Comparison of ENCODE assay signal across 8 cellular contexts in the genomic region with DNA sequence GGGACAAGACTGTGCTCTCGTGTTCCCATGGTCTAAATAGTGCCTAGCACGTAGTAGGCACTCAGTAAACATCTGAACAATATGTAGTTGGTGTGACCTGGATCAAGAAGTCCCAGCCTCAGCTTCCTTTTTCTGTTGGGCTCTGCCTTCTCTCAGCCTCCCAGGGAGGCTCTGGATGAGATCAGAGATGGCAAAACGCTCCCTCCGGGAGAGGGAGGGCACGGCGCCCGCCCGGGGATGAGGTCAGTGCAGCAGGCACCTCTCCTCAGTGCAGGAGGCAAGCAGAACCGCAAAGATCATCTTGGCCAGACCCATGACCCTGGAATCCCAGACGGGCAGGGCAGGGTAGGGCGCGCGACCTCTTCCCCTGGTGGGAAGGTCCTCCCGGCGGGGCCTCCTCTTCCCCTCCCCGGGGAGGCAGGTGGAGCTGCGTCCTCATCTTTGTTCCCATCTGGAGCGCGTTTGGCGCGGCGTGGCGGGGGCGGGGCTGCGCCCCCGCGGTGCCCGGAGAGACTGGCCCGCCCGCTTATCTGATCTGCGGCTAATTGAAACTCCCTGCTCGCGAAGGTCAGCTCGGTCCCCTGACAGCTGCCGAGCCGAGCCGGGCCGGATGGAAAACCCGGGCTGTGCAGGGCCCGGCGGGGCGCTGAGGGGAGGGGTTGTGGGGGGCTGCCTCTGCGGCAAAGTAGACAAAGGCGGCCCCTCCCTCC.
DNase-seq lines count a peak whose midpoint lies in the region; ATAC-seq and TF ChIP-seq lines count a peak whose summit lies in the region.

No MANE protein-coding gene starts in this region.

- H3K4me1 ChIP-seq in Panc1 (ENCODE audit: control insufficient read depth, insufficient read depth, low read length) (peaks cover 26% of the 10 kb centered on the region), mucosa of rectum (ENCODE audit: control insufficient read depth in 2 of 2, insufficient read depth in 2 of 2, low read length in 2 of 2) (peaks cover 18 to 21% of the 10 kb centered on the region in 2 donors), aorta (ENCODE audit: control insufficient read depth in 1 of 2, insufficient read depth in 2 of 2, low read length in 2 of 2) (no peaks in the 10 kb centered on the region)

- no TSS peak for BruUV-seq in Panc1 (replicated peaks; lab: Mats Ljungman, UMichigan)

- H3K4me3 ChIP-seq in Panc1 (ENCODE audit: low read depth in 2 of 2, low read length in 2 of 2) (peak overlapping the region; percentile 5 to 42; a peak in 2 of 4 replicates), mucosa of rectum (ENCODE audit: low read length in 2 of 2) (peak overlapping the region; percentile 3 to 4), aorta (ENCODE audit: low read length in 2 of 2) (no peak overlapping the region)

- DNase-seq in activated naive CD8-positive, alpha-beta T cell treated with anti-CD3 and anti-CD28 coated beads for 36 hours = no peak
- DNase-seq in Panc1 (ENCODE audit: low read depth, low spot score) (no peak), aorta (peak; percentile 86 to 92), RPMI8226 (no peak)

- peak overlapping the region; percentile 64 for H3K27ac Mint-ChIP-seq in activated naive CD8-positive, alpha-beta T cell
- H3K27ac Mint-ChIP-seq in activated naive CD8-positive, alpha-beta T cell treated with anti-CD3 and anti-CD28 coated beads for 36 hours = no peak overlapping the region

- H3K9ac ChIP-seq in mucosa of rectum (ENCODE audit: low read depth in 1 of 2, low read length in 2 of 2) = peak overlapping the region in 1 of 2 donors; percentile 1

- intact Hi-C loops in Panc1 (cut with micrococcal nuclease; ENCODE audit: unreplicated experiment) (no loop called here), aorta (cut with DNase I) (no loop called here)

- no peak for TF ChIP-seq CTCF in Panc1 (IDR thresholded peaks at IDR 0.05)

- no peaks in the 10 kb centered on the region for H3K27me3 Mint-ChIP-seq in activated naive CD8-positive, alpha-beta T cell
- no peaks in the 10 kb centered on the region for H3K27me3 Mint-ChIP-seq in activated naive CD8-positive, alpha-beta T cell treated with anti-CD3 and anti-CD28 coated beads for 36 hours

- H3K9me3 ChIP-seq in Panc1 (ENCODE audit: control insufficient read depth, insufficient read depth, low read depth, low read length) (no peaks in the 10 kb centered on the region), mucosa of rectum (ENCODE audit: control insufficient read depth in 2 of 2, low read length in 2 of 2) (no peaks in the 10 kb centered on the region), aorta (ENCODE audit: control insufficient read depth, low read length) (no peaks in the 10 kb centered on the region)

- no peaks in the 10 kb centered on the region for H3K9me3 Mint-ChIP-seq in activated naive CD8-positive, alpha-beta T cell (ENCODE audit: low read depth)
- no peaks in the 10 kb centered on the region for H3K9me3 Mint-ChIP-seq in activated naive CD8-positive, alpha-beta T cell treated with anti-CD3 and anti-CD28 coated beads for 36 hours

- peaks cover 42% of the 10 kb centered on the region for H3K4me1 Mint-ChIP-seq in activated naive CD8-positive, alpha-beta T cell (ENCODE audit: low read depth)
- peaks cover 25% of the 10 kb centered on the region for H3K4me1 Mint-ChIP-seq in activated naive CD8-positive, alpha-beta T cell treated with anti-CD3 and anti-CD28 coated beads for 36 hours

- in situ Hi-C loops in Panc1 (cut with HindIII; ENCODE audit: low pct_unique_long_range_greater_than_20kb, low sequenced_read_pairs) = no loop called here

- CTCF ChIA-PET in Panc1 (lab: Charles Lee) = no interaction called here

- H3K36me3 ChIP-seq in Panc1 (ENCODE audit: control insufficient read depth, insufficient read depth, low read length) (no peaks in the 10 kb centered on the region), mucosa of rectum (ENCODE audit: control insufficient read depth in 2 of 2, insufficient read depth in 2 of 2, low read length in 2 of 2) (no peaks in the 10 kb centered on the region), aorta (ENCODE audit: control insufficient read depth in 1 of 2, insufficient read depth in 2 of 2, low read length in 1 of 2) (no peaks in the 10 kb centered on the region)

- H3K36me3 Mint-ChIP-seq in activated naive CD8-positive, alpha-beta T cell = no peaks in the 10 kb centered on the region
- H3K36me3 Mint-ChIP-seq in activated naive CD8-positive, alpha-beta T cell treated with anti-CD3 and anti-CD28 coated beads for 36 hours = no peaks in the 10 kb centered on the region

- H3K27ac ChIP-seq in Panc1 (ENCODE audit: low read length) (peak overlapping the region; percentile 11; the same call in 1 of the 2 replicates), mucosa of rectum (ENCODE audit: low read depth in 2 of 2, low read length in 2 of 2) (peak overlapping the region; percentile 13 to 58), aorta (ENCODE audit: low read depth in 1 of 2, low read length in 2 of 2) (peak overlapping the region in 1 of 2 donors; percentile 11)

- H3K27me3 ChIP-seq in Panc1 (ENCODE audit: control insufficient read depth, insufficient read depth, low read length) = no peaks in the 10 kb centered on the region
- H3K27me3 ChIP-seq in mucosa of rectum (ENCODE audit: control insufficient read depth in 2 of 2, insufficient read depth in 2 of 2, low read length in 2 of 2) = peaks cover 14 to 23% of the 10 kb centered on the region in 2 donors
- H3K27me3 ChIP-seq in aorta (ENCODE audit: control insufficient read depth in 1 of 2, insufficient read depth in 2 of 2, low read length in 1 of 2) = no peaks in the 10 kb centered on the region

- ATAC-seq in Panc1 (peak; percentile 67), esophagus mucosa (peak; percentile 21), aorta (ENCODE audit: low FRiP score) (peak; percentile 59), GM19467 (IDR thresholded peaks at IDR 0.05; ENCODE audit: unreplicated experiment) (no peak)

- WGBS in aorta, 2 donors = 3% methylated on average over 41 to 42 of the region's 44 CpGs

- peak overlapping the region; percentile 46 for H3K4me3 Mint-ChIP-seq in activated naive CD8-positive, alpha-beta T cell
- no peak overlapping the region for H3K4me3 Mint-ChIP-seq in activated naive CD8-positive, alpha-beta T cell treated with anti-CD3 and anti-CD28 coated beads for 36 hours

- POLR2A ChIA-PET in Panc1 (lab: Charles Lee) = no interaction called here

Comparison
In these comparisons a context has a peak if more than half of its experiments do, and no peak if none do; other contexts are left out.
1. DNase-seq: peak in aorta (2 of 2); none in activated naive CD8-positive, alpha-beta T cell treated with anti-CD3 and anti-CD28 coated beads for 36 hours (single experiment), Panc1 (single experiment) and RPMI8226 (single experiment).
2. H3K4me3 ChIP-seq: peak in Panc1 (2 of 2) and mucosa of rectum (2 of 2); none in aorta (0 of 2).